Comparison of ENCODE assay signal across 19 cellular contexts in the genomic region with DNA sequence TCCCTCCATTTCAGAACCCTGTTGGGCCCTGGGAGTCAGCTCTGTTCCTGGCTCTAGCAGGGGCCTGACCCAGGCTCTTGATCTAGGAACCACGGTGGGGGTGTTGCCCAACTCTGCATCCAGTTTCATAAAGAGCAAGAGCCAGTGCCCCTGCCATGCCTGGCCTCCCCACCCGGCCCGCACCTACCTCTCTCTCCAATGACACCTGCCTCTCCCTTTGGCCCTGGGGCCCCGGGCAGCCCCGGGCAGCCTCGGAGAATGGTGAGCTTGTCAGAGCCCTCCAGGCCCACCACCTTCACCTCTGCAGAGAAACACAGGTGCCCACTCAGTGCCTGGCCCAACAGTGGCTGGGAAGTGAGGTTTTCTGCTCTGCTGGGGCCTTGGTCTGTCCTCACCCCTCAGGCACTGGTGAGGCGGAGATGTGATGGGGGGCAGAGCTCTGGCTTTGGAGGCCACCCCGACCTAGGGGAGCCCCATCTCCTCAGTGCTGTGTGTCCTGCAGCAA. TPM values are rescaled to one million over a fixed set of nuclear protein-coding genes. Genes with fewer than 3 reads are reported as not detected.
DNase-seq lines count a peak whose midpoint lies in the region; ATAC-seq and TF ChIP-seq lines count a peak whose summit lies in the region.
"Had no signal": no experiment of that assay in that cellular context is flagged by ENCODE, and none has a peak within 500 bp of the region (broad histone marks: within the 10 kb centered on the region; RNA-seq: fewer than 3 reads in every experiment).

No MANE protein-coding gene starts in this region.

- H3K27ac Mint-ChIP-seq in osteocyte (ENCODE audit: unreplicated experiment) = no peak overlapping the region
- H3K27ac Mint-ChIP-seq: CD8-positive, alpha-beta memory T cell had no signal

- H3K4me3 ChIP-seq in right cardiac atrium (ENCODE audit: low read length) = no peak overlapping the region
- H3K4me3 ChIP-seq in left ventricle myocardium inferior = no peak overlapping the region
- H3K4me3 ChIP-seq in mucosa of descending colon = no peak overlapping the region
- H3K4me3 ChIP-seq: K562, Peyer's patch had no signal

- H3K4me1 Mint-ChIP-seq in osteocyte (ENCODE audit: unreplicated experiment) = no peaks in the 10 kb centered on the region
- H3K4me1 Mint-ChIP-seq: CD8-positive, alpha-beta memory T cell had no signal

- intact Hi-C loops in right cardiac atrium (cut with DNase I) (no loop called here), left ventricle myocardium inferior (cut with micrococcal nuclease) (no loop called here), mucosa of descending colon (cut with DNase I, micrococcal nuclease) (no loop called here)

- H3K9me3 Mint-ChIP-seq in osteocyte (ENCODE audit: unreplicated experiment) = peaks cover 10% of the 10 kb centered on the region

- H3K9me3 ChIP-seq in right cardiac atrium (ENCODE audit: control insufficient read depth, low read length) (no peaks in the 10 kb centered on the region), left ventricle myocardium inferior (replicated peaks) (peaks cover 22% of the 10 kb centered on the region), mucosa of descending colon (no peaks in the 10 kb centered on the region)
- H3K9me3 ChIP-seq: Peyer's patch had no signal

- no peak for TF ChIP-seq CTCF in left ventricle myocardium inferior (IDR thresholded peaks at IDR 0.05; ENCODE audit: borderline replicate concordance)
- TF ChIP-seq CTCF in osteocyte (IDR thresholded peaks at IDR 0.05) = no peak
- no peak for TF ChIP-seq CTCF in mucosa of descending colon (IDR thresholded peaks at IDR 0.05)

- peaks cover 16% of the 10 kb centered on the region for H3K27me3 Mint-ChIP-seq in osteocyte (ENCODE audit: unreplicated experiment)

- ATAC-seq in right cardiac atrium (no peak), GM21528 (IDR thresholded peaks at IDR 0.05; ENCODE audit: low FRiP score, unreplicated experiment) (no peak), mucosa of descending colon (no peak)
- ATAC-seq: HCT116, K562, Right ventricle myocardium inferior had no signal

- DNase-seq in right cardiac atrium (peak in 2 of 3 donors; percentile 21 to 39), left ventricle myocardium inferior (no peak), islet precursor cell (peak; percentile 42), osteocyte (ENCODE audit: extremely low spot score, unreplicated experiment) (peak; percentile 81), mucosa of descending colon (no peak), RKO (ENCODE audit: low spot score) (no peak)
- DNase-seq: CD8-positive, alpha-beta memory T cell; GOT3; NCI-H1105 treated with DMSO at 0.1 percent for 48 hours; NCI-H1694 treated with DMSO at 0.1 percent for 48 hours; NCI-H510A; NCI-H748 treated with DMSO at 0.1 percent for 48 hours; NK-92 treated with Interleukin-12 subunit alpha and Interleukin-12 subunit beta, amount 100 ng/mL, for 24 hours had no signal

- no peaks in the 10 kb centered on the region for H3K36me3 Mint-ChIP-seq in osteocyte (ENCODE audit: unreplicated experiment)
- H3K36me3 Mint-ChIP-seq: CD8-positive, alpha-beta memory T cell had no signal

- no peaks in the 10 kb centered on the region for H3K4me1 ChIP-seq in right cardiac atrium (ENCODE audit: control insufficient read depth, insufficient read depth, low read length)
- H3K4me1 ChIP-seq in left ventricle myocardium inferior = no peaks in the 10 kb centered on the region
- no peaks in the 10 kb centered on the region for H3K4me1 ChIP-seq in mucosa of descending colon (ENCODE audit: low read depth)
- H3K4me1 ChIP-seq: Peyer's patch had no signal

- H3K36me3 ChIP-seq in left ventricle myocardium inferior = no peaks in the 10 kb centered on the region
- H3K36me3 ChIP-seq in mucosa of descending colon (ENCODE audit: low read depth) = no peaks in the 10 kb centered on the region
- H3K36me3 ChIP-seq: Peyer's patch had no signal

- 83% methylated on average over 8 of the region's 8 CpGs for WGBS in right cardiac atrium

- no peaks in the 10 kb centered on the region for H3K27me3 ChIP-seq in right cardiac atrium (ENCODE audit: control insufficient read depth, insufficient read depth)
- peaks cover 58% of the 10 kb centered on the region for H3K27me3 ChIP-seq in left ventricle myocardium inferior (ENCODE audit: low read depth)
- H3K27me3 ChIP-seq: Peyer's patch had no signal

- no peak overlapping the region for H3K4me3 Mint-ChIP-seq in osteocyte (ENCODE audit: unreplicated experiment)
- H3K4me3 Mint-ChIP-seq: CD8-positive, alpha-beta memory T cell had no signal

- no peak overlapping the region for H3K27ac ChIP-seq in right cardiac atrium (ENCODE audit: low read length)
- H3K27ac ChIP-seq in left ventricle myocardium inferior (replicated peaks) = no peak overlapping the region
- H3K27ac ChIP-seq: Peyer's patch had no signal

RNA-seq across cellular contexts. Expression of a gene that starts 1.5 kb away (rescaled TPM):
- total RNA-seq in right cardiac atrium = 1 to 10 TPM; 1.4 to 6.0 (median 3.0) TPM
- polyA plus RNA-seq in right cardiac atrium = 1.7 TPM
- total RNA-seq in left ventricle myocardium inferior = 2.9 TPM
- not detected in 2 replicates for total RNA-seq in osteocyte
- 1 to 10 TPM in 2 of 3 donors, under 1 TPM in 1; 0.46 to 6.0 (median 3.3) TPM for total RNA-seq in mucosa of descending colon
- total RNA-seq: K562 had no signal
- polyA plus RNA-seq: BJ; CD8-positive, alpha-beta memory T cell; K562 had no signal

RNA-seq across cellular contexts. Expression of a gene that starts 35.6 kb away (rescaled TPM):
- total RNA-seq in right cardiac atrium (not detected), left ventricle myocardium inferior (not detected), osteocyte (not detected in 2 replicates), mucosa of descending colon (not detected)
- 0.72 TPM for polyA plus RNA-seq in right cardiac atrium
- total RNA-seq: CD8-positive, alpha-beta memory T cell; K562; Peyer's patch; Right ventricle myocardium inferior had no signal
- polyA plus RNA-seq: BJ; CD8-positive, alpha-beta memory T cell; K562 had no signal

Comparison
In these comparisons a context has a peak if more than half of its experiments do, and no peak if none do; other contexts are left out.
1. DNase-seq: peak in right cardiac atrium (2 of 3), islet precursor cell (single experiment) and osteocyte (single experiment); none in left ventricle myocardium inferior (single experiment), mucosa of descending colon (0 of 3) and RKO (single experiment).